Comparison of ENCODE assay signal across 8 cellular contexts in genomic region chr17:28371245-28372202, GRCh38. TPM values are rescaled to one million over a fixed set of nuclear protein-coding genes. Genes with fewer than 3 reads are reported as not detected.
DNase-seq lines count a peak whose midpoint lies in the region; ATAC-seq and TF ChIP-seq lines count a peak whose summit lies in the region.

Gene SARM1 (plus strand): TSS chr17:28371694. CDS start chr17:28372033, 339 bp downstream.

- peak; percentile 81 for ATAC-seq in GM19395 (IDR thresholded peaks at IDR 0.05; ENCODE audit: unreplicated experiment)

- H3K36me3 Mint-ChIP-seq in CD14-positive monocyte (peaks cover 12 to 15% of the 10 kb centered on the region in 2 donors), neural crest cell (ENCODE audit: low read depth) (peaks cover 2% of the 10 kb centered on the region)
- peaks cover 4% of the 10 kb centered on the region for H3K36me3 Mint-ChIP-seq in stimulated activated naive CD8-positive, alpha-beta T cell treated with anti-CD3 and anti-CD28 coated beads, Interleukin-15, Interleukin-2, amounts not matched to agents 100 ng/mL and 50 ng/mL, for 24 hours (ENCODE audit: low read depth)

- H3K4me3 Mint-ChIP-seq in CD14-positive monocyte (peak within 1 kb of the TSS; percentile 80 to 87), neural crest cell (peak within 1 kb of the TSS; percentile 90)
- peak within 1 kb of the TSS; percentile 89 for H3K4me3 Mint-ChIP-seq in stimulated activated naive CD8-positive, alpha-beta T cell treated with anti-CD3 and anti-CD28 coated beads, Interleukin-15, Interleukin-2, amounts not matched to agents 100 ng/mL and 50 ng/mL, for 24 hours

- intact Hi-C loops in CD14-positive monocyte (cut with micrococcal nuclease) = no loop called here

- DNase-seq in CD14-positive monocyte (ENCODE audit: low spot score) (peak; percentile 49), HS-27A (ENCODE audit: low read depth) (peak; percentile 56), RPMI7951 (ENCODE audit: low read depth) (peak; percentile 91), foreskin fibroblast (peak; percentile 88 to 95), neural crest cell (ENCODE audit: low read depth, low spot score) (peak; percentile 97)
- DNase-seq in activated T-helper 9 cell treated with anti-CD3 and anti-CD28 coated beads, Interleukin-2, amount 50 U/mL, for 16 hours (ENCODE audit: low read depth) = peak; percentile 76

- peaks cover 0 to 5% (median 1%) of the 10 kb centered on the region in 7 donors for H3K9me3 Mint-ChIP-seq in CD14-positive monocyte
- H3K9me3 Mint-ChIP-seq in neural crest cell = no peaks in the 10 kb centered on the region
- H3K9me3 Mint-ChIP-seq in stimulated activated naive CD8-positive, alpha-beta T cell treated with anti-CD3 and anti-CD28 coated beads, Interleukin-15, Interleukin-2, amounts not matched to agents 100 ng/mL and 50 ng/mL, for 24 hours = no peaks in the 10 kb centered on the region

- H3K4me3 ChIP-seq in foreskin fibroblast (ENCODE audit: low read depth in 1 of 2, low read length in 2 of 2) = peak within 1 kb of the TSS; percentile 70

- H3K27me3 Mint-ChIP-seq in CD14-positive monocyte (ENCODE audit: low read depth in 3 of 3) (peaks cover 22 to 44% (median 25%) of the 10 kb centered on the region in 3 donors), neural crest cell (ENCODE audit: low read depth) (peaks cover 2% of the 10 kb centered on the region)
- no peaks in the 10 kb centered on the region for H3K27me3 Mint-ChIP-seq in stimulated activated naive CD8-positive, alpha-beta T cell treated with anti-CD3 and anti-CD28 coated beads, Interleukin-15, Interleukin-2, amounts not matched to agents 100 ng/mL and 50 ng/mL, for 24 hours

- H3K27ac Mint-ChIP-seq in CD14-positive monocyte (peak within 1 kb of the TSS in 4 of 7 donors; percentile 10 to 63 (median 52)), neural crest cell (ENCODE audit: unreplicated experiment) (peak within 1 kb of the TSS; percentile 78)
- H3K27ac Mint-ChIP-seq in stimulated activated naive CD8-positive, alpha-beta T cell treated with anti-CD3 and anti-CD28 coated beads, Interleukin-15, Interleukin-2, amounts not matched to agents 100 ng/mL and 50 ng/mL, for 24 hours = peak within 1 kb of the TSS; percentile 89

- H3K4me1 Mint-ChIP-seq in CD14-positive monocyte (peaks cover 27% of the 10 kb centered on the region), neural crest cell (peaks cover 35% of the 10 kb centered on the region)
- peaks cover 21% of the 10 kb centered on the region for H3K4me1 Mint-ChIP-seq in stimulated activated naive CD8-positive, alpha-beta T cell treated with anti-CD3 and anti-CD28 coated beads, Interleukin-15, Interleukin-2, amounts not matched to agents 100 ng/mL and 50 ng/mL, for 24 hours (ENCODE audit: low read depth)

- no peak for TF ChIP-seq CTCF in CD14-positive monocyte (IDR thresholded peaks at IDR 0.05)
- TF ChIP-seq CTCF in foreskin fibroblast (IDR thresholded peaks at IDR 0.05; ENCODE audit: low read depth, low read length) = no peak
- no peak for TF ChIP-seq CTCF in neural crest cell (conservative IDR thresholded peaks at IDR 0.05)

RNA-seq across cellular contexts. Expression of gene SARM1, which starts in this region (rescaled TPM):
- under 1 TPM; 0.78 to 0.90 TPM for polyA plus RNA-seq in CD14-positive monocyte
- 6.9 and 9.0 TPM in 2 replicates for total RNA-seq in RPMI7951 (2014; rRNA removed; shearing (Covaris generic))
- total RNA-seq in neural crest cell = 47.5 and 52.5 TPM in 2 replicates

Comparison
In these comparisons a context has a peak if more than half of its experiments do, and no peak if none do; other contexts are left out.
1. Peak in every context shown above with its lines: DNase-seq, ATAC-seq and H3K4me3 ChIP-seq.
2. Peak in DNase-seq in CD14-positive monocyte; RNA of the gene not detected or under 1 TPM.